Comparison of ENCODE assay signal across 15 cellular contexts in genomic region chr10:77189056-77189455, GRCh38.
"Had no signal": no experiment of that assay in that cellular context is flagged by ENCODE, and none has a peak within 500 bp of the region (broad histone marks: within the 10 kb centered on the region; RNA-seq: fewer than 3 reads in every experiment).

No MANE protein-coding gene starts in this region.

- H2AFZ ChIP-seq: parathyroid adenoma had no signal

- H3K9me3 ChIP-seq: right atrium auricular region, upper lobe of right lung had no signal

- H3K27me3 ChIP-seq: right atrium auricular region had no signal

- H3K9ac ChIP-seq: parathyroid adenoma had no signal

- H3K4me3 ChIP-seq: right atrium auricular region, upper lobe of right lung had no signal

- H3K4me1 ChIP-seq: parathyroid adenoma, right atrium auricular region, upper lobe of right lung had no signal

- DNase-seq: activated CD4-positive, alpha-beta T cell treated with anti-CD3 and anti-CD28 coated beads for 1 hour; activated CD4-positive, alpha-beta T cell treated with anti-CD3 and anti-CD28 coated beads, Interleukin-2, amount 50 U/mL, for 48 hours; activated CD8-positive, alpha-beta memory T cell treated with anti-CD3 and anti-CD28 coated beads, Interleukin-2, amount 10 ng/mL, durations not matched to agents 7 days and 5 days; activated effector memory CD4-positive, alpha-beta T cell treated with Interleukin-2 at 50 U/mL for 16 hours; activated T-cell treated with anti-CD3 and anti-CD28 coated beads, Interleukin-2, amount 50 U/mL, for 24 hours; amniotic stem cell; dermis blood vessel endothelial cell; hippocampal formation; kidney glomerular epithelial cell; small intestine; upper lobe of right lung had no signal

- ATAC-seq: activated CD8-positive, alpha-beta memory T cell treated with anti-CD3 and anti-CD28 coated beads, Interleukin-2, amount 10 ng/mL, durations not matched to agents 7 days and 5 days; activated naive CD4-positive, alpha-beta T cell treated with anti-CD3 and anti-CD28 coated beads, Interleukin-2, amount 50 U/mL, for 72 hours; stimulated activated memory B cell treated with anti-CD40 and anti-IgM and Interleukin-4, amounts not matched to agents 10 μg/mL and 1 μg/mL and 100 μg/mL, for 72 hours; upper lobe of right lung had no signal

- H3K27ac ChIP-seq: parathyroid adenoma, right atrium auricular region, upper lobe of right lung had no signal

- H3K36me3 ChIP-seq: right atrium auricular region, upper lobe of right lung had no signal
